Comparison of ENCODE assay signal across 8 cellular contexts in the genomic region with DNA sequence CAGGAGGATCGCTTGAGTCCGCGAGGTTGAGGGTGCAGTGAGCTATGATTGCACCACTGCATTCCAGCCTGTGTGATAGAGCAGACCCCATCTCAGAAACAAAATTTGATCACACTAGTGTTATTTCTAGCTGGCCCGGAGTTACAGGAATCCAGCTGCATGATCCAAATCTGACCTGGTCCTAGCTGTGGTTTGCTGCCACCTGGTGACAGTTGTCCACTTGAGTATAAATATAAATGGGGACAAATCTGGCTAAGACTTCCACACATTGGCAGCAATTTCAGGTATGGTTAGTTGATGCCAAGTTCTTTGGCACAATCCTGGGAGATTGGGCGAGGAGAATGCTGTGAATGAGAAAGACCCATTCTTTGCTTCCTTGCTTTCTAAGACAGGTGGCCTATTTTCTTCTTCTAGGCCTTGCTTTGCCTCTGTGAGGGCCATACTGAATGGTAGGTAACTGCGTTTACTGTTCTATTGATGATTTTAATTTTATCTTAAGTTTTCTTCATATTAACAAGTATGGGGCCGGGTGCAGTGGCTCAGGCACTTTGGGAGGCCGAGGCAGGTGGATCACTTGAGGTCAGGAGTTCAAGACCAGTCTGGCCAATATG. TPM values are rescaled to one million over a fixed set of nuclear protein-coding genes. Genes with fewer than 3 reads are reported as not detected.
DNase-seq lines count a peak whose midpoint lies in the region; ATAC-seq and TF ChIP-seq lines count a peak whose summit lies in the region.

No MANE protein-coding gene starts in this region.

- H3K27ac Mint-ChIP-seq in CD14-positive monocyte (peak overlapping the region in 3 of 7 donors; percentile 41 to 80 (median 50)), T-cell (no peak overlapping the region)

- intact Hi-C loops in CD14-positive monocyte (cut with micrococcal nuclease) (loop anchor here (2.0 to 10.0 kb wide), 4 partner anchors 35 to 115 kb away; a partner anchor contains a TSS), sigmoid colon (cut with DNase I) (loop anchor here (2.0 kb wide), 1 partner anchor 38 kb away; no protein-coding TSS in a partner anchor)

- H3K4me3 ChIP-seq in HEK293 (ENCODE audit: low read depth, low read length) (no peak overlapping the region), astrocyte of the spinal cord (ENCODE audit: low read depth, low read length) (no peak overlapping the region), sigmoid colon (no peak overlapping the region)

- peaks cover 0 to 5% of the 10 kb centered on the region in 2 experiments; a peak in 1 of 3 replicates for H3K36me3 ChIP-seq in HEK293 (ENCODE audit: control insufficient read depth in 2 of 2, insufficient read depth in 1 of 2, low read length in 2 of 2)
- no peaks in the 10 kb centered on the region for H3K36me3 ChIP-seq in sigmoid colon

- H3K4me1 Mint-ChIP-seq in CD14-positive monocyte (peaks cover 36% of the 10 kb centered on the region), T-cell (peaks cover 46 to 52% (median 46%) of the 10 kb centered on the region in 3 donors)

- H3K4me1 ChIP-seq in HEK293 (ENCODE audit: control insufficient read depth, insufficient read depth, low read length) (peaks cover 15% of the 10 kb centered on the region), sigmoid colon (peaks cover 0 to 67% (median 53%) of the 10 kb centered on the region in 4 donors)

- H3K9me3 ChIP-seq in HEK293 (ENCODE audit: control insufficient read depth, insufficient read depth, low read depth, low read length) (no peaks in the 10 kb centered on the region), sigmoid colon (no peaks in the 10 kb centered on the region)

- peak; percentile 70 for TF ChIP-seq CTCF in CD14-positive monocyte (IDR thresholded peaks at IDR 0.05)
- peak; percentile 24; the same call in 1 of the 2 replicates for TF ChIP-seq CTCF in HEK293 (tag by site-specific recombination; IDR thresholded peaks at IDR 0.05)
- peak; percentile 34 for TF ChIP-seq CTCF in astrocyte of the spinal cord (IDR thresholded peaks at IDR 0.05; ENCODE audit: low read depth, low read length)
- peak in 3 of 4 experiments; percentile 54 to 63 (median 57) for TF ChIP-seq CTCF in sigmoid colon (IDR thresholded peaks at IDR 0.05)

- TF ChIP-seq EP300 in sigmoid colon (IDR thresholded peaks at IDR 0.05), result no peak

- no peak overlapping the region for H3K4me3 Mint-ChIP-seq in CD14-positive monocyte
- H3K4me3 Mint-ChIP-seq in T-cell, result no peak overlapping the region

- TF ChIP-seq POLR2A in sigmoid colon (IDR thresholded peaks at IDR 0.05), result no peak

- POLR2A ChIA-PET in HEK293 (lab: Yijun Ruan, JAX) (interaction anchor here (0.6 to 1.1 kb wide), 3 partner anchors 34 to 39 kb away, joined by 3 to 7 read pairs (median 3); no protein-coding TSS in a partner anchor), T-cell (lab: Charles Lee) (interaction anchor here in 1 of 2 donors (0.6 kb wide), 1 partner anchor 68 kb away, joined by 3 read pairs; no protein-coding TSS in a partner anchor)

- H3K27me3 Mint-ChIP-seq in CD14-positive monocyte (ENCODE audit: low read depth in 3 of 3) (no peaks in the 10 kb centered on the region), T-cell (no peaks in the 10 kb centered on the region)

- ATAC-seq in T-cell (replicated peaks in 1 of 4) (peak; percentile 54 to 79 (median 64)), GM21786 (IDR thresholded peaks at IDR 0.05; ENCODE audit: unreplicated experiment) (no peak), HG03095 (IDR thresholded peaks at IDR 0.05; ENCODE audit: unreplicated experiment) (no peak)

- H3K9me3 Mint-ChIP-seq in CD14-positive monocyte (no peaks in the 10 kb centered on the region), T-cell (no peaks in the 10 kb centered on the region)

- H3K27ac ChIP-seq in HEK293 (ENCODE audit: extremely low read depth, low read depth, low read length) (no peak overlapping the region), sigmoid colon (peak overlapping the region in 1 of 4 donors; percentile 27)

- WGBS in sigmoid colon, 2 donors, result 53 to 75% methylated on average over 8 of the region's 8 CpGs

- peak; percentile 63 for DNase-seq in CD14-positive monocyte (ENCODE audit: low spot score)
- peak; percentile 16 to 65 (median 46) for DNase-seq in T-cell
- DNase-seq in astrocyte of the spinal cord (ENCODE audit: low read depth, low spot score), result peak; percentile 32
- DNase-seq in hippocampal formation (lab: John Stamatoyannopoulos, UW), result peak; percentile 72 to 75
- peak; percentile 73 for DNase-seq in sigmoid colon

- CTCF ChIA-PET in HEK293 (lab: Yijun Ruan, JAX), result interaction anchor here (0.6 to 2.7 kb wide), 10 partner anchors 8 to 230 kb away, joined by 3 to 21 read pairs (median 4); no protein-coding TSS in a partner anchor
- CTCF ChIA-PET in T-cell (lab: Charles Lee), result interaction anchor here (0.6 to 7.4 kb wide), 4 partner anchors 15 to 40 kb away, joined by 3 to 78 read pairs (median 12); a partner anchor contains a TSS

- H3K36me3 Mint-ChIP-seq in CD14-positive monocyte, result peaks cover 15 to 22% of the 10 kb centered on the region in 2 donors
- peaks cover 7% of the 10 kb centered on the region for H3K36me3 Mint-ChIP-seq in T-cell

- no peaks in the 10 kb centered on the region for H3K27me3 ChIP-seq in sigmoid colon

- in situ Hi-C loops in astrocyte of the spinal cord (cut with HindIII; ENCODE audit: low sequenced_read_pairs), result no loop called here

TF ChIP-seq in HEK293, 187 proteins besides CTCF, POLR2A, EP300 and RAD21:
- peak; percentile 39 for TF ChIP-seq ZNF654 (tag by site-specific recombination; IDR thresholded peaks at IDR 0.05; ENCODE audit: low read depth)
- TF ChIP-seq, protein P1, sequence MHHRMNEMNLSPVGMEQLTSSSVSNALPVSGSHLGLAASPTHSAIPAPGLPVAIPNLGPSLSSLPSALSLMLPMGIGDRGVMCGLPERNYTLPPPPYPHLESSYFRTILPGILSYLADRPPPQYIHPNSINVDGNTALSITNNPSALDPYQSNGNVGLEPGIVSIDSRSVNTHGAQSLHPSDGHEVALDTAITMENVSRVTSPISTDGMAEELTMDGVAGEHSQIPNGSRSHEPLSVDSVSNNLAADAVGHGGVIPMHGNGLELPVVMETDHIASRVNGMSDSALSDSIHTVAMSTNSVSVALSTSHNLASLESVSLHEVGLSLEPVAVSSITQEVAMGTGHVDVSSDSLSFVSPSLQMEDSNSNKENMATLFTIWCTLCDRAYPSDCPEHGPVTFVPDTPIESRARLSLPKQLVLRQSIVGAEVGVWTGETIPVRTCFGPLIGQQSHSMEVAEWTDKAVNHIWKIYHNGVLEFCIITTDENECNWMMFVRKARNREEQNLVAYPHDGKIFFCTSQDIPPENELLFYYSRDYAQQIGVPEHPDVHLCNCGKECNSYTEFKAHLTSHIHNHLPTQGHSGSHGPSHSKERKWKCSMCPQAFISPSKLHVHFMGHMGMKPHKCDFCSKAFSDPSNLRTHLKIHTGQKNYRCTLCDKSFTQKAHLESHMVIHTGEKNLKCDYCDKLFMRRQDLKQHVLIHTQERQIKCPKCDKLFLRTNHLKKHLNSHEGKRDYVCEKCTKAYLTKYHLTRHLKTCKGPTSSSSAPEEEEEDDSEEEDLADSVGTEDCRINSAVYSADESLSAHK (tag by site-specific recombination; IDR thresholded peaks at IDR 0.05), result no peak

RNA-seq across cellular contexts. Expression of a gene that starts 35.4 kb away (rescaled TPM):
- 10 to 100 TPM; 30.5 to 37.2 TPM for polyA plus RNA-seq in CD14-positive monocyte
- 10 to 100 TPM; 23.8 to 29.3 (median 28.1) TPM for total RNA-seq in T-cell
- total RNA-seq in sigmoid colon, result 10 to 100 TPM; 24.4 to 32.4 (median 25.7) TPM
- 10 to 100 TPM; 23.2 to 30.6 (median 25.4) TPM for polyA plus RNA-seq in sigmoid colon

RNA-seq across cellular contexts. Expression of a gene that starts 57.0 kb away (rescaled TPM):
- polyA plus RNA-seq in CD14-positive monocyte (not detected), sigmoid colon (100 to 1,000 TPM; 148 to 519 (median 347) TPM)
- total RNA-seq in T-cell (1 to 10 TPM in 3 of 5 donors, not detected in 2; 1.1 to 1.9 (median 1.4) TPM), sigmoid colon (1 to 10 TPM in 1 of 4 donors, not detected in 3; 8.9 TPM)

Comparison
In these comparisons a context has a peak if more than half of its experiments do, and no peak if none do; other contexts are left out.
1. ATAC-seq: peak in T-cell (4 of 4); none in GM21786 (single experiment) and HG03095 (single experiment).
2. Peak in every context shown above with its lines, with median percentiles within 50 percentile points of each other: DNase-seq and CTCF ChIP-seq.